23 cellular contexts compared by ENCODE assay signal in genomic region chr7:70133291-70133690, GRCh38.
"Had no signal": no experiment of that assay in that cellular context is flagged by ENCODE, and none has a peak within 500 bp of the region (broad histone marks: within the 10 kb centered on the region; RNA-seq: fewer than 3 reads in every experiment).

No MANE protein-coding gene starts in this region.

- H3K4me3 ChIP-seq: body of pancreas, left lung, lung, ovary, prostate gland, right atrium auricular region, thyroid gland, upper lobe of right lung had no signal

- H3K4me1 ChIP-seq: body of pancreas, left lung, prostate gland, right atrium auricular region, thyroid gland, upper lobe of right lung had no signal

- H3K27me3 ChIP-seq: body of pancreas, left lung, neutrophil, ovary, right atrium auricular region, thyroid gland, upper lobe of right lung had no signal

- H3K9me3 ChIP-seq: body of pancreas, left lung, neutrophil, ovary, prostate gland, right atrium auricular region, thyroid gland, upper lobe of right lung had no signal

- DNase-seq: activated CD4-positive, alpha-beta memory T cell treated with anti-CD3 and anti-CD28 coated beads, Interleukin-2, amount 10 ng/mL, durations not matched to agents 7 days and 5 days; activated CD4-positive, alpha-beta T cell treated with anti-CD3 and anti-CD28 coated beads, Interleukin-2, amount 10 ng/mL, durations not matched to agents 24 days and 14 days; activated effector memory CD4-positive, alpha-beta T cell treated with Interleukin-2 at 50 U/mL for 16 hours; activated naive CD4-positive, alpha-beta T cell treated with anti-CD3 and anti-CD28 coated beads for 36 hours; activated naive CD8-positive, alpha-beta T cell treated with anti-CD3 and anti-CD28 coated beads, Interleukin-2, amount 10 ng/mL, durations not matched to agents 7 days and 5 days; activated T-cell treated with anti-CD3 and anti-CD28 coated beads, Interleukin-2, amount 50 U/mL, for 72 hours; body of pancreas; effector CD8-positive, alpha-beta T cell; erythroblast; foreskin fibroblast; immature natural killer cell; left lung; naive thymus-derived CD8-positive, alpha-beta T cell; ovary; stimulated activated CD4-positive, alpha-beta T cell treated with anti-CD3 and anti-CD28 coated beads, Interleukin-4, amount 100 ng/mL, for 4 hours; stimulated activated naive CD8-positive, alpha-beta T cell treated with anti-CD3 and anti-CD28 coated beads, Interleukin-15, Interleukin-2, amounts not matched to agents 100 U/mL and 50 U/mL, for 24 hours; thyroid gland; upper lobe of right lung had no signal

- H3K27ac ChIP-seq: body of pancreas, left lung, neutrophil, ovary, prostate gland, right atrium auricular region, thyroid gland, upper lobe of right lung, VCaP had no signal

- H3K36me3 ChIP-seq: left lung, neutrophil, ovary, prostate gland, right atrium auricular region, thyroid gland, upper lobe of right lung had no signal
